Comparison of ENCODE assay signal across 26 cellular contexts in genomic region chr1:75673399-75673798, GRCh38. TPM values are rescaled to one million over a fixed set of nuclear protein-coding genes. Genes with fewer than 3 reads are reported as not detected.
DNase-seq lines count a peak whose midpoint lies in the region; ATAC-seq, FAIRE-seq and TF ChIP-seq lines count a peak whose summit lies in the region.
"Had no signal": no experiment of that assay in that cellular context is flagged by ENCODE, and none has a peak within 500 bp of the region (broad histone marks: within the 10 kb centered on the region; RNA-seq: fewer than 3 reads in every experiment).

No MANE protein-coding gene starts in this region.

- H3K9me3 ChIP-seq in CD8-positive, alpha-beta memory T cell (ENCODE audit: low read length), result no peaks in the 10 kb centered on the region
- H3K9me3 ChIP-seq in HUES48 (ENCODE audit: control insufficient read depth, insufficient read depth, low read length), result no peaks in the 10 kb centered on the region
- no peaks in the 10 kb centered on the region for H3K9me3 ChIP-seq in K562 (replicated peaks; ENCODE audit: control insufficient read depth, insufficient read depth, low read depth, low read length)
- H3K9me3 ChIP-seq: gastroesophageal sphincter, pancreas, right atrium auricular region, stomach, thyroid gland had no signal

- no peaks in the 10 kb centered on the region for H4K20me1 ChIP-seq in K562 (replicated peaks; ENCODE audit: control insufficient read depth, insufficient read depth, low read length)

- DNase-seq in CD8-positive, alpha-beta memory T cell, result no peak
- peak in 1 of 4 experiments; percentile 6 for DNase-seq in K562 (ENCODE audit: extremely low read depth in 1 of 4, low spot score in 3 of 4)
- DNase-seq in neural crest cell (ENCODE audit: low read depth, low spot score), result no peak
- DNase-seq in ureter (ENCODE audit: low spot score), result no peak
- no peak for DNase-seq in GM20000 (ENCODE audit: low spot score)
- no peak for DNase-seq in T-helper 9 cell
- no peak for DNase-seq in WTC11 (ENCODE audit: low spot score)
- DNase-seq: activated CD4-positive, alpha-beta T cell treated with anti-CD3 and anti-CD28 coated beads for 4 hours; activated naive CD4-positive, alpha-beta T cell treated with anti-CD3 and anti-CD28 coated beads, Interleukin-2, amount 50 U/mL, for 16 hours; DMS153; NCI-H2029 treated with DMSO at 0.1 percent for 48 hours; NCI-H526 treated with DMSO at 0.1 percent for 48 hours; NK-92 treated with Interleukin-12 subunit alpha and Interleukin-12 subunit beta, amount 100 ng/mL, for 24 hours; pancreas; stimulated activated CD8-positive, alpha-beta memory T cell treated with anti-CD3 and anti-CD28 coated beads, Interleukin-4, amount 100 ng/mL, for 48 hours; stomach had no signal

- TF ChIP-seq RAD21 in K562 (CRISPR knock-in tag; conservative IDR thresholded peaks at IDR 0.05 in 1 of 2, IDR thresholded peaks at IDR 0.05 in 1 of 2), result no peak

- H3K36me3 ChIP-seq in CD8-positive, alpha-beta memory T cell (ENCODE audit: insufficient read depth, low read length), result no peaks in the 10 kb centered on the region
- no peaks in the 10 kb centered on the region for H3K36me3 ChIP-seq in HUES48 (ENCODE audit: control insufficient read depth, insufficient read depth, low read length)
- no peaks in the 10 kb centered on the region for H3K36me3 ChIP-seq in K562 (ENCODE audit: control insufficient read depth, insufficient read depth, low read length)
- H3K36me3 ChIP-seq: gastroesophageal sphincter, pancreas, right atrium auricular region, stomach, thyroid gland had no signal

- H3K9me1 ChIP-seq in K562 (ENCODE audit: control insufficient read depth, insufficient read depth, low read length), result no peaks in the 10 kb centered on the region

- H3K79me2 ChIP-seq in K562 (ENCODE audit: control insufficient read depth, insufficient read depth, low read length), result peaks cover 74% of the 10 kb centered on the region

- no peaks in the 10 kb centered on the region for H3K27me3 ChIP-seq in CD8-positive, alpha-beta memory T cell (ENCODE audit: insufficient read depth, low read length, poor library complexity, severe bottlenecking)
- H3K27me3 ChIP-seq in HUES48 (ENCODE audit: control insufficient read depth, insufficient read depth, low read length) (no peaks in the 10 kb centered on the region), K562 (ENCODE audit: control insufficient read depth in 2 of 2, insufficient read depth in 2 of 2, low read length in 2 of 2) (no peaks in the 10 kb centered on the region)
- H3K27me3 ChIP-seq: gastroesophageal sphincter, pancreas, right atrium auricular region, stomach, thyroid gland had no signal

- BruUV-seq in K562 (replicated peaks; lab: Mats Ljungman, UMichigan), result no TSS peak

- intact Hi-C loops in K562 (cut with micrococcal nuclease), result loop anchor here (2.0 kb wide), 1 partner anchor 113 kb away; the partner anchor contains the start of gene RABGGTB

- peaks cover 3 to 36% of the 10 kb centered on the region in 2 donors for H3K27me3 Mint-ChIP-seq in CD8-positive, alpha-beta memory T cell
- H3K27me3 Mint-ChIP-seq in neural crest cell (ENCODE audit: low read depth) (no peaks in the 10 kb centered on the region), WTC11 (ENCODE audit: low read depth) (no peaks in the 10 kb centered on the region)

- no peak for FAIRE-seq in K562 (lab: Jason Lieb, UNC)
- FAIRE-seq: GM12892, pancreas had no signal

- peak overlapping the region; percentile 72 for H3K4me2 ChIP-seq in K562 (ENCODE audit: insufficient read depth, low read length)

- H3K9ac ChIP-seq in HUES48 (ENCODE audit: low read depth, low read length) (no peak overlapping the region), K562 (ENCODE audit: insufficient read depth in 1 of 2, low read depth in 2 of 2, low read length in 2 of 2) (peak overlapping the region; percentile 64 to 71; a peak in 3 of 4 replicates)

- TF ChIP-seq EP300 in K562 (IDR thresholded peaks at IDR 0.05; ENCODE audit: low read length), result no peak

- no peaks in the 10 kb centered on the region for H3K4me1 ChIP-seq in CD8-positive, alpha-beta memory T cell (ENCODE audit: insufficient read depth, low read length)
- H3K4me1 ChIP-seq in HUES48 (ENCODE audit: control insufficient read depth, insufficient read depth, low read length) (peaks cover 17% of the 10 kb centered on the region), K562 (replicated peaks in 1 of 2; ENCODE audit: control insufficient read depth in 2 of 2, insufficient read depth in 2 of 2, low read length in 2 of 2) (peaks cover 7 to 36% of the 10 kb centered on the region in 2 experiments; a peak in 4 of 5 replicates)
- H3K4me1 ChIP-seq: gastroesophageal sphincter, pancreas, right atrium auricular region, stomach had no signal

- no peak overlapping the region for H3K4me3 Mint-ChIP-seq in CD8-positive, alpha-beta memory T cell
- H3K4me3 Mint-ChIP-seq in neural crest cell (peak overlapping the region; percentile 3), WTC11 (no peak overlapping the region)
- H3K4me3 Mint-ChIP-seq: activated T-helper 17 cell treated with anti-CD3 and anti-CD28 coated beads, Interleukin-2, amount 50 U/mL, for 72 hours; nephron; T-helper 2 cell treated with Interferon-gamma antibody and Interleukin-4, amounts not matched to agents 5 μg/mL and 100 μg/mL, for 36 hours had no signal

- H3K9me3 Mint-ChIP-seq in CD8-positive, alpha-beta memory T cell, result peaks cover 0 to 4% (median 0%) of the 10 kb centered on the region in 5 donors
- H3K9me3 Mint-ChIP-seq in neural crest cell (no peaks in the 10 kb centered on the region), WTC11 (peaks cover 9% of the 10 kb centered on the region)
- H3K9me3 Mint-ChIP-seq: activated T-helper 17 cell treated with anti-CD3 and anti-CD28 coated beads, Interleukin-2, amount 50 U/mL, for 72 hours; T-helper 2 cell treated with Interferon-gamma antibody and Interleukin-4, amounts not matched to agents 5 μg/mL and 100 μg/mL, for 36 hours had no signal

- no peak for TF ChIP-seq POLR2A in K562 (conservative IDR thresholded peaks at IDR 0.05)

- ATAC-seq in K562, result peak; percentile 7
- no peak for ATAC-seq in WTC11
- ATAC-seq: activated T-helper 17 cell treated with anti-CD3 and anti-CD28 coated beads, Interleukin-2, amount 50 U/mL, for 72 hours; gastroesophageal sphincter; Right ventricle myocardium inferior had no signal

- in situ Hi-C loops in K562 (cut with MboI), result no loop called here

- H3K27ac Mint-ChIP-seq in CD8-positive, alpha-beta memory T cell, result no peak overlapping the region
- H3K27ac Mint-ChIP-seq in neural crest cell (ENCODE audit: unreplicated experiment) (peak overlapping the region; percentile 84), WTC11 (no peak overlapping the region)
- H3K27ac Mint-ChIP-seq: activated T-helper 17 cell treated with anti-CD3 and anti-CD28 coated beads, Interleukin-2, amount 50 U/mL, for 72 hours; nephron; T-helper 2 cell treated with Interferon-gamma antibody and Interleukin-4, amounts not matched to agents 5 μg/mL and 100 μg/mL, for 36 hours had no signal

- no peaks in the 10 kb centered on the region for H3K36me3 Mint-ChIP-seq in CD8-positive, alpha-beta memory T cell
- H3K36me3 Mint-ChIP-seq in neural crest cell (ENCODE audit: low read depth) (peaks cover 11% of the 10 kb centered on the region), WTC11 (peaks cover 3% of the 10 kb centered on the region; the same call in 1 of the 2 replicates)

- POLR2A ChIA-PET in CD8-positive, alpha-beta memory T cell (lab: Charles Lee), result no interaction called here
- POLR2A ChIA-PET in K562 (lab: Yijun Ruan, JAX) (interaction anchor here (0.6 to 2.1 kb wide), 6 partner anchors 16 to 426 kb away, joined by 4 to 14 read pairs (median 5); partner anchors contain the start of genes MSH4 and RABGGTB), WTC11 (lab: Charles Lee) (no interaction called here)

- WGBS in K562 (ENCODE audit: insufficient coverage, low coverage, missing lambda C conversion rate), result 50% methylated on average over 1 of the region's 1 CpG

- TF ChIP-seq CTCF in K562 (IDR thresholded peaks at IDR 0.05 in 2 of 3, conservative IDR thresholded peaks at IDR 0.05 in 1 of 3; ENCODE audit: insufficient read depth in 2 of 3, low read depth in 1 of 3, low read length in 3 of 3) (no peak), neural crest cell (conservative IDR thresholded peaks at IDR 0.05) (no peak), GM20000 (IDR thresholded peaks at IDR 0.05; ENCODE audit: extremely low read depth, missing control alignments) (no peak), WTC11 (IDR thresholded peaks at IDR 0.05) (no peak)

- CTCF ChIA-PET in CD8-positive, alpha-beta memory T cell (lab: Charles Lee), result no interaction called here
- CTCF ChIA-PET in K562 (lab: Yijun Ruan, JAX; ENCODE audit: low intra/inter-chr PET ratio) (no interaction called here), WTC11 (lab: Charles Lee) (interaction anchor here (1.0 to 1.3 kb wide), 2 partner anchors 24 to 58 kb away, joined by 3 to 10 read pairs; no protein-coding TSS in a partner anchor)

- peak overlapping the region; percentile 10 for H3K27ac ChIP-seq in CD8-positive, alpha-beta memory T cell (ENCODE audit: low read depth, low read length)
- H3K27ac ChIP-seq in HUES48 (ENCODE audit: low read depth, low read length), result peak overlapping the region; percentile 6
- peak overlapping the region; percentile 91 for H3K27ac ChIP-seq in K562 (ENCODE audit: extremely low read depth, low read depth, low read length)
- H3K27ac ChIP-seq: gastroesophageal sphincter, pancreas, right atrium auricular region, stomach, thyroid gland, VCaP had no signal

- H3K4me1 Mint-ChIP-seq in CD8-positive, alpha-beta memory T cell, result no peaks in the 10 kb centered on the region
- H3K4me1 Mint-ChIP-seq in neural crest cell (peaks cover 36% of the 10 kb centered on the region), WTC11 (peaks cover 53% of the 10 kb centered on the region)
- H3K4me1 Mint-ChIP-seq: activated T-helper 17 cell treated with anti-CD3 and anti-CD28 coated beads, Interleukin-2, amount 50 U/mL, for 72 hours; nephron had no signal

- H2AFZ ChIP-seq in K562 (ENCODE audit: low read depth, low read length), result peak overlapping the region; percentile 89

- no peak overlapping the region for H3K4me3 ChIP-seq in CD8-positive, alpha-beta memory T cell (ENCODE audit: low read length)
- no peak overlapping the region for H3K4me3 ChIP-seq in HUES48 (ENCODE audit: low read depth, low read length)
- no peak overlapping the region for H3K4me3 ChIP-seq in K562
- H3K4me3 ChIP-seq: gastroesophageal sphincter, pancreas, right atrium auricular region, stomach, thyroid gland had no signal

RNA-seq across cellular contexts. Expression of gene ACADM, which starts 51.1 kb away (rescaled TPM):
- total RNA-seq in CD8-positive, alpha-beta memory T cell, result 10 to 100 TPM; 50.0 to 53.4 TPM
- 55.4 TPM for polyA plus RNA-seq in CD8-positive, alpha-beta memory T cell
- total RNA-seq in K562 (2011; cell fraction: chromatin; rRNA removed; ENCODE audit: low replicate concordance), result 44.5 and 129 TPM in 2 replicates
- total RNA-seq in K562 (2011; cell fraction: nucleolus; rRNA removed), result 22.8 and 30.1 TPM in 2 replicates
- total RNA-seq in K562 (2011; cell fraction: nucleoplasm; rRNA removed), result 60.8 and 73.2 TPM in 2 replicates
- total RNA-seq in K562 (2014; rRNA removed) (80.6 and 109 TPM in 2 replicates), K562 (2014; rRNA removed; fragmentation: Illumina TruSeq; extraction: Trizol) (128 and 155 TPM in 2 replicates), K562 (2015; rRNA removed; fragmentation: Illumina TruSeq; extraction: Trizol) (121 and 128 TPM in 2 replicates), K562 (2021) (77.8 and 82.5 TPM in 2 replicates), neural crest cell (55.6 and 59.5 TPM in 2 replicates), ureter (51.4 TPM), WTC11 (2021) (36.6 to 37.9 TPM (median 37.6 TPM) in 3 replicates)
- polyA plus RNA-seq in K562 (2011; rRNA removed) (83.6 and 123 TPM in 2 replicates), K562 (2014; fragmentation: Illumina TruSeq; extraction: Trizol) (128 and 146 TPM in 2 replicates), K562 (2014; fragmentation: Nextera tagmentation; extraction: Ambion mirVana) (100 to 1,000 TPM; 103 to 119 TPM), K562 (2014; rRNA removed) (130 and 156 TPM in 2 replicates)
- 18.7 and 34.0 TPM in 2 replicates for polyA plus RNA-seq in K562 (2011; cell fraction: cytosol; rRNA removed)
- 28.0 and 40.7 TPM in 2 replicates for polyA plus RNA-seq in K562 (2011; cell fraction: nucleus; rRNA removed)
- 67.6 and 131 TPM in 2 replicates for polyA plus RNA-seq in K562 (2012)
- 78.5 and 88.1 TPM in 2 replicates for polyA minus RNA-seq in K562 (2011; rRNA and poly(A)+ RNA removed)
- polyA minus RNA-seq in K562 (2011; cell fraction: cytosol; rRNA and poly(A)+ RNA removed), result 20.8 and 20.9 TPM in 2 replicates
- polyA minus RNA-seq in K562 (2011; cell fraction: nucleus; rRNA and poly(A)+ RNA removed), result 30.4 and 52.3 TPM in 2 replicates

Comparison
In these comparisons a context has a peak if more than half of its experiments do, and no peak if none do; other contexts are left out.
1. H3K27ac ChIP-seq: peak in every context shown above with its lines; median percentile 91 in K562; 10 in CD8-positive, alpha-beta memory T cell; 6 in HUES48.